ENCODE assay signal across 1 cellular context in genomic region chr17:27475981-27476895, GRCh38.
TF ChIP-seq lines count a peak whose summit lies in the region.

No MANE protein-coding gene starts in this region.

TF ChIP-seq in GM12878, 131 proteins besides CTCF, POLR2A, EP300 and RAD21:
- no peak for TF ChIP-seq BACH1 (IDR thresholded peaks at IDR 0.05; ENCODE audit: borderline replicate concordance)
